In the genomic region with DNA sequence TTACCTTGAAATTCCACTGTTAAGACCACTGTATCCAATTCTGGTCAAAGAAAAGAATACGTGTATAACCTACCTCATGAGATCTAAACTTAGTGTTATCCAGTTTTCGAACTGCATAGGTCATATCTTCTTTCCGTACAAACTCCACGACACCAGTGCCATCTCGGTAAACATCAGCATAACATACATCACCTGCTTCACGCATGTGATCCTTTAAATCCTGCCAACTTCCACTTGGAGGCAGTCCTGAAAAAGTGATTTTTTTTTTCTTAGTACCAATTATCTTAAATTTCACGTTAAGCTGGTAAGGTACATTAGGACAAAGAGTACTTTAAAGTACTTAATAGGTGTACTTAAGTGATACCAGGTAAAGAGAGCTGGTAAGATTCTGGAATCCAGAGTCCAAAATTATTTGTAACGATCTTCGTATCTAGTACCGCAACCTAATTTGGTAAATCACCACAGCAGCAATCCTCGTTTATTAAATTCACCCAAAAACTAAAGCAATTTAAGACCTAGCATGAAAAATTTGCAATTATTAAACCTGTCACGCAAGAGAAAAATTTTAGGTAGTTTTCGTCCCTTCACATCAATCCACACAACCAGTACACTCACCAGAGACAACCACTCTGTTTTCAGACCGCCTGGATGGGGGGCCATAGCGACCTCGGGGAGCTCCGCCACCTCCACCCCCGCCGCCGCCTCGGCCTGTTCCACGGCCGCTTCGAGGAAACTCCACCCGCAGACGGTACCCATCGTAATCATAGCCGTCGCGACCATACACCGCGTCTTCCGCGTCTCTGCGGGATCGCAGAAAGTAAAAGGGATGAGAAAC, we compare ENCODE assay signal across 8 cellular contexts. TPM values are rescaled to one million over a fixed set of nuclear protein-coding genes. Genes with fewer than 3 reads are reported as not detected.
A peak's percentile ranks its signal among the peaks of the same experiment; 100 is the strongest.
DNase-seq lines count a peak whose midpoint lies in the region; ATAC-seq and TF ChIP-seq lines count a peak whose summit lies in the region.

No MANE protein-coding gene starts in this region.

- peaks cover 26% of the 10 kb centered on the region for H3K36me3 ChIP-seq in ES-I3 (ENCODE audit: insufficient read depth, low read length)
- H3K36me3 ChIP-seq in PC-3 (ENCODE audit: low read depth, low read length): peaks cover 55% of the 10 kb centered on the region
- H3K36me3 ChIP-seq in prostate gland: peaks cover 3 to 8% of the 10 kb centered on the region in 2 donors

- DNase-seq in PC-3: no peak
- no peak for DNase-seq in epithelial cell of proximal tubule (ENCODE audit: low read depth)
- peak; percentile 40 for DNase-seq in prostate gland (ENCODE audit: low spot score)
- DNase-seq in medulla oblongata (ENCODE audit: extremely low spot score): no peak
- DNase-seq in mesenteric fat pad (ENCODE audit: low spot score): no peak
- DNase-seq in amniotic stem cell (lab: John Stamatoyannopoulos, UW): no peak

- ATAC-seq in PC-3: no peak
- ATAC-seq in HG02973 (IDR thresholded peaks at IDR 0.05; ENCODE audit: unreplicated experiment): no peak

- H3K9ac ChIP-seq in ES-I3 (ENCODE audit: low read depth, low read length): peak overlapping the region; percentile 99
- peak overlapping the region; percentile 98 for H3K9ac ChIP-seq in PC-3 (ENCODE audit: low read length)

- no peaks in the 10 kb centered on the region for H3K27me3 ChIP-seq in PC-3 (ENCODE audit: low read length)
- no peaks in the 10 kb centered on the region for H3K27me3 ChIP-seq in prostate gland (replicated peaks; ENCODE audit: insufficient read depth)

- H3K9me3 ChIP-seq in ES-I3 (ENCODE audit: control insufficient read depth, insufficient read depth, low read length) (no peaks in the 10 kb centered on the region), PC-3 (ENCODE audit: low read length) (no peaks in the 10 kb centered on the region), prostate gland (no peaks in the 10 kb centered on the region)

- CTCF ChIA-PET in PC-3 (lab: Charles Lee): interaction anchor here (0.6 to 0.9 kb wide), 3 partner anchors 16 to 172 kb away, joined by 4 to 6 read pairs (median 4); no protein-coding TSS in a partner anchor

- H3K4me1 ChIP-seq in ES-I3 (ENCODE audit: insufficient read depth, low read length): peaks cover 19% of the 10 kb centered on the region
- H3K4me1 ChIP-seq in PC-3 (ENCODE audit: insufficient read depth, low read length): peaks cover 30% of the 10 kb centered on the region
- peaks cover 25% of the 10 kb centered on the region for H3K4me1 ChIP-seq in prostate gland (replicated peaks)

- peaks cover 25% of the 10 kb centered on the region for H3F3A ChIP-seq in PC-3 (ENCODE audit: low read length, unreplicated experiment)

- WGBS in prostate gland: 2% methylated on average over 36 of the region's 36 CpGs

- peaks cover 53% of the 10 kb centered on the region for H4K20me1 ChIP-seq in PC-3 (ENCODE audit: low read length)

- peaks cover 65% of the 10 kb centered on the region for H3K79me2 ChIP-seq in PC-3 (ENCODE audit: low read length)

- intact Hi-C loops in PC-3 (cut with micrococcal nuclease): no loop called here
- intact Hi-C loops in prostate gland (cut with DNase I): loop anchor here (2.0 to 10.0 kb wide), 3 partner anchors 79 to 881 kb away; no protein-coding TSS in a partner anchor

- H3K4me3 ChIP-seq in PC-3 (ENCODE audit: low read length): peak overlapping the region; percentile 96
- H3K4me3 ChIP-seq in epithelial cell of proximal tubule (ENCODE audit: low read depth, low read length): peak overlapping the region; percentile 75
- H3K4me3 ChIP-seq in prostate gland: peak overlapping the region; percentile 82 to 98

- BruUV-seq in PC-3 (replicated peaks; lab: Mats Ljungman, UMichigan): no TSS peak

- no peaks in the 10 kb centered on the region for H3K9me2 ChIP-seq in PC-3 (replicated peaks; ENCODE audit: low read length)

- H3K27ac ChIP-seq in PC-3 (ENCODE audit: low read length) (peak overlapping the region; percentile 90), prostate gland (peak overlapping the region; percentile 99)

- TF ChIP-seq CTCF in PC-3 (conservative IDR thresholded peaks at IDR 0.05; ENCODE audit: low read depth, low read length) (no peak), epithelial cell of proximal tubule (conservative IDR thresholded peaks at IDR 0.05; ENCODE audit: low read depth, low read length) (no peak), prostate gland (IDR thresholded peaks at IDR 0.05) (no peak)

- POLR2A ChIA-PET in PC-3 (lab: Charles Lee; ENCODE audit: unreplicated experiment): interaction anchor here (0.6 to 0.7 kb wide), 3 partner anchors 20 to 341 kb away, joined by 5 to 15 read pairs (median 7); no protein-coding TSS in a partner anchor

- H2AFZ ChIP-seq in PC-3 (ENCODE audit: low read length): no peak overlapping the region

- no peak for TF ChIP-seq POLR2A in prostate gland (IDR thresholded peaks at IDR 0.05)

- H3K4me2 ChIP-seq in PC-3 (ENCODE audit: low read length): peak overlapping the region; percentile 95

RNA-seq across cellular contexts. Expression of gene SRSF1, which starts 1.1 kb away (rescaled TPM):
- total RNA-seq in PC-3 (2014; rRNA removed) (325 and 342 TPM in 2 replicates), epithelial cell of proximal tubule (293 and 299 TPM in 2 replicates), prostate gland (100 to 1,000 TPM; 136 to 151 TPM), mesenteric fat pad (167 TPM)

RNA-seq across cellular contexts. Expression of gene VEZF1, which starts 17.9 kb away (rescaled TPM):
- 70.1 and 78.1 TPM in 2 replicates for total RNA-seq in PC-3 (2014; rRNA removed)
- 54.6 and 64.0 TPM in 2 replicates for total RNA-seq in epithelial cell of proximal tubule
- total RNA-seq in prostate gland: 10 to 100 TPM; 84.9 to 91.1 TPM
- 42.7 TPM for total RNA-seq in mesenteric fat pad

RNA-seq across cellular contexts. Expression of gene CUEDC1, which starts 50.7 kb away (rescaled TPM):
- total RNA-seq in PC-3 (2014; rRNA removed) (31.6 and 53.4 TPM in 2 replicates), epithelial cell of proximal tubule (14.4 and 14.5 TPM in 2 replicates), prostate gland (10 to 100 TPM; 33.0 to 44.9 TPM), mesenteric fat pad (34.1 TPM)
